In the genomic region with DNA sequence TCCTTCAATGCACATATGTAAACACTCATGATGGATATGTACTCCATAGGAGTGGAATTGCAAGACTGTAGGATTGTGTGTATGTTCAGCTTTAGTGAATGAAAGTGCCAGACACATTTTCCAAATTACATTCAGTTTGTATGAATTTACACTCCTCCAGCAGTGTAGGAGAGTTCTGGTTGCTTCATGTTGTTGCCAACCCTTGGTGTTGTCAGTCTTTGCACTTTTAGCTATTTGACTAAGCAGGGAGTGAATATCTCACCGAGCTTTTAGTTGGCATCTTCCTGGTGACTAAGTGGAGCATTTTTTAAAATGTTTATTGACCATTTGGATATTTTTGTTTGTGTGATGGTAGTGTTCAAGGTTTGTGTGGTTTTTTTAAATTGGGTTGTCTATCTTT, we compare ENCODE assay signal across 1 cellular context.
TF ChIP-seq lines count a peak whose summit lies in the region.

No MANE protein-coding gene starts in this region.

TF ChIP-seq in HepG2, 621 proteins besides CTCF, POLR2A, EP300 and RAD21 (continued from another document):
- TF ChIP-seq, protein P1, sequence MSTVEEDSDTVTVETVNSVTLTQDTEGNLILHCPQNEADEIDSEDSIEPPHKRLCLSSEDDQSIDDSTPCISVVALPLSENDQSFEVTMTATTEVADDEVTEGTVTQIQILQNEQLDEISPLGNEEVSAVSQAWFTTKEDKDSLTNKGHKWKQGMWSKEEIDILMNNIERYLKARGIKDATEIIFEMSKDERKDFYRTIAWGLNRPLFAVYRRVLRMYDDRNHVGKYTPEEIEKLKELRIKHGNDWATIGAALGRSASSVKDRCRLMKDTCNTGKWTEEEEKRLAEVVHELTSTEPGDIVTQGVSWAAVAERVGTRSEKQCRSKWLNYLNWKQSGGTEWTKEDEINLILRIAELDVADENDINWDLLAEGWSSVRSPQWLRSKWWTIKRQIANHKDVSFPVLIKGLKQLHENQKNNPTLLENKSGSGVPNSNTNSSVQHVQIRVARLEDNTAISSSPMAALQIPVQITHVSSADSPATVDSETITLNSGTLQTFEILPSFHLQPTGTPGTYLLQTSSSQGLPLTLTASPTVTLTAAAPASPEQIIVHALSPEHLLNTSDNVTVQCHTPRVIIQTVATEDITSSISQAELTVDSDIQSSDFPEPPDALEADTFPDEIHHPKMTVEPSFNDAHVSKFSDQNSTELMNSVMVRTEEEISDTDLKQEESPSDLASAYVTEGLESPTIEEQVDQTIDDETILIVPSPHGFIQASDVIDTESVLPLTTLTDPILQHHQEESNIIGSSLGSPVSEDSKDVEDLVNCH (CRISPR knock-in tag; IDR thresholded peaks at IDR 0.05), result no peak
- TF ChIP-seq CC2D1A (CRISPR knock-in tag; IDR thresholded peaks at IDR 0.05), result no peak
- TF ChIP-seq, protein P2, sequence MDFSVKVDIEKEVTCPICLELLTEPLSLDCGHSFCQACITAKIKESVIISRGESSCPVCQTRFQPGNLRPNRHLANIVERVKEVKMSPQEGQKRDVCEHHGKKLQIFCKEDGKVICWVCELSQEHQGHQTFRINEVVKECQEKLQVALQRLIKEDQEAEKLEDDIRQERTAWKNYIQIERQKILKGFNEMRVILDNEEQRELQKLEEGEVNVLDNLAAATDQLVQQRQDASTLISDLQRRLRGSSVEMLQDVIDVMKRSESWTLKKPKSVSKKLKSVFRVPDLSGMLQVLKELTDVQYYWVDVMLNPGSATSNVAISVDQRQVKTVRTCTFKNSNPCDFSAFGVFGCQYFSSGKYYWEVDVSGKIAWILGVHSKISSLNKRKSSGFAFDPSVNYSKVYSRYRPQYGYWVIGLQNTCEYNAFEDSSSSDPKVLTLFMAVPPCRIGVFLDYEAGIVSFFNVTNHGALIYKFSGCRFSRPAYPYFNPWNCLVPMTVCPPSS (IDR thresholded peaks at IDR 0.05), result no peak
- no peak for TF ChIP-seq ZNF367 (CRISPR knock-in tag; IDR thresholded peaks at IDR 0.05; ENCODE audit: borderline replicate concordance)
